In genomic region chr1:248857749-248858095, GRCh38 we compare ENCODE assay signal across 8 cellular contexts. TPM values are rescaled to one million over a fixed set of nuclear protein-coding genes. Genes with fewer than 3 reads are reported as not detected.
DNase-seq lines count a peak whose midpoint lies in the region; ATAC-seq and TF ChIP-seq lines count a peak whose summit lies in the region.

No MANE protein-coding gene starts in this region.

- no peaks in the 10 kb centered on the region for H3K9me2 ChIP-seq in MM.1S (replicated peaks; ENCODE audit: insufficient read depth, low read length)

- peaks cover 2% of the 10 kb centered on the region; the same call in 1 of the 2 replicates for H3F3A ChIP-seq in MM.1S (ENCODE audit: insufficient read depth, low read length)

- peak overlapping the region; percentile 90 for H4K8ac ChIP-seq in trophoblast cell (ENCODE audit: low read depth, low read length)

- TF ChIP-seq CTCF in MM.1S (IDR thresholded peaks at IDR 0.05; ENCODE audit: low read length) = no peak
- no peak for TF ChIP-seq CTCF in epithelial cell of esophagus (IDR thresholded peaks at IDR 0.05; ENCODE audit: insufficient read depth, low read depth, low read length, missing control alignments)

- H3K27me3 ChIP-seq in MM.1S (replicated peaks; ENCODE audit: insufficient read depth, low read length) = peaks cover 14% of the 10 kb centered on the region
- no peaks in the 10 kb centered on the region for H3K27me3 ChIP-seq in trophoblast cell (ENCODE audit: insufficient read depth, low read length)

- peaks cover 20% of the 10 kb centered on the region for H3K79me2 ChIP-seq in MM.1S (ENCODE audit: low read length)
- peaks cover 13% of the 10 kb centered on the region for H3K79me2 ChIP-seq in trophoblast cell (ENCODE audit: control insufficient read depth, insufficient read depth, low read length, poor library complexity)

- ATAC-seq in GM18498 (IDR thresholded peaks at IDR 0.05; ENCODE audit: unreplicated experiment) (peak; percentile 0), HG02678 (IDR thresholded peaks at IDR 0.05; ENCODE audit: unreplicated experiment) (no peak)

- H2BK120ac ChIP-seq in trophoblast cell (ENCODE audit: insufficient read depth, low read length, poor library complexity) = peak overlapping the region; percentile 45

- H2AFZ ChIP-seq in MM.1S (ENCODE audit: low read length) (peak overlapping the region; percentile 61), trophoblast cell (ENCODE audit: insufficient read depth, low read length, poor library complexity) (peak overlapping the region; percentile 73)

- H3K18ac ChIP-seq in trophoblast cell (ENCODE audit: low read length) = peak overlapping the region; percentile 85

- WGBS in trophoblast cell (ENCODE audit: extremely low coverage, insufficient coverage, insufficient read length) = no CpG with 5 or more reads among the region's 4 CpGs

- no peaks in the 10 kb centered on the region for H4K20me1 ChIP-seq in MM.1S (ENCODE audit: insufficient read depth, low read length)

- DNase-seq in MM.1S (no peak), epithelial cell of esophagus (ENCODE audit: low read depth) (no peak), trophoblast cell (no peak), NCI-H1105 (lab: John Stamatoyannopoulos, UW) (no peak), NCI-H2171 treated with DMSO at 0.1 percent for 48 hours (lab: John Stamatoyannopoulos, UW) (no peak), DMS53 (lab: John Stamatoyannopoulos, UW) (no peak)

- peak overlapping the region; percentile 43 for H4K12ac ChIP-seq in trophoblast cell (ENCODE audit: low read depth, low read length)

- peak overlapping the region; percentile 67 for H3K4me3 ChIP-seq in MM.1S (ENCODE audit: low read length)
- peak overlapping the region; percentile 85 for H3K4me3 ChIP-seq in epithelial cell of esophagus (ENCODE audit: low read length)
- peak overlapping the region; percentile 73 for H3K4me3 ChIP-seq in trophoblast cell (ENCODE audit: low read depth, low read length)

- H2BK12ac ChIP-seq in trophoblast cell (ENCODE audit: low read length) = peak overlapping the region; percentile 80

- peaks cover 17% of the 10 kb centered on the region for H3K79me1 ChIP-seq in trophoblast cell (ENCODE audit: low read length)

- H3K36me3 ChIP-seq in MM.1S (replicated peaks; ENCODE audit: insufficient read depth, low read length) = no peaks in the 10 kb centered on the region
- peaks cover 18 to 21% of the 10 kb centered on the region in 2 experiments for H3K36me3 ChIP-seq in trophoblast cell (ENCODE audit: control insufficient read depth in 1 of 2, insufficient read depth in 2 of 2, low read length in 2 of 2)

- H3K9me3 ChIP-seq in MM.1S (replicated peaks; ENCODE audit: insufficient read depth, low read length) (no peaks in the 10 kb centered on the region), trophoblast cell (ENCODE audit: insufficient read depth, low read depth, low read length) (peaks cover 2% of the 10 kb centered on the region)

- peak overlapping the region; percentile 81 for H3K9ac ChIP-seq in MM.1S (ENCODE audit: low read length)
- peak overlapping the region; percentile 57 for H3K9ac ChIP-seq in trophoblast cell (ENCODE audit: low read length)

- no peak overlapping the region for H3K23ac ChIP-seq in trophoblast cell (ENCODE audit: low read length)

- H3K4me1 ChIP-seq in MM.1S (ENCODE audit: low read length) = peaks cover 21% of the 10 kb centered on the region
- peaks cover 13% of the 10 kb centered on the region in 2 experiments for H3K4me1 ChIP-seq in trophoblast cell (ENCODE audit: control insufficient read depth in 1 of 2, insufficient read depth in 2 of 2, low read length in 2 of 2)

- H2AK5ac ChIP-seq in trophoblast cell (ENCODE audit: low read length) = peak overlapping the region; percentile 85

- peak overlapping the region; percentile 77 for H2BK5ac ChIP-seq in trophoblast cell (ENCODE audit: low read depth, low read length, poor library complexity)

- H3K4me2 ChIP-seq in MM.1S (ENCODE audit: low read depth, low read length) (peak overlapping the region; percentile 78), trophoblast cell (ENCODE audit: low read length) (peak overlapping the region; percentile 95)

- H3K27ac ChIP-seq in MM.1S (ENCODE audit: low read length) (peak overlapping the region; percentile 55; the same call in 1 of the 2 replicates), trophoblast cell (ENCODE audit: low read depth, low read length) (peak overlapping the region; percentile 78)

- peak overlapping the region; percentile 91 for H4K91ac ChIP-seq in trophoblast cell (ENCODE audit: low read depth, low read length)

- H3K4ac ChIP-seq in trophoblast cell (ENCODE audit: low read depth, low read length) = peak overlapping the region; percentile 82

- peak overlapping the region; percentile 91 for H3K14ac ChIP-seq in trophoblast cell (ENCODE audit: low read length)

RNA-seq across cellular contexts. Expression of gene ZNF692, which starts 1.2 kb away (rescaled TPM):
- 23.6 and 24.7 TPM in 2 replicates for polyA plus RNA-seq in trophoblast cell (2013)

RNA-seq across cellular contexts. Expression of gene ZNF672, which starts 19.7 kb away (rescaled TPM):
- polyA plus RNA-seq in trophoblast cell (2013) = 40.2 and 42.1 TPM in 2 replicates

RNA-seq across cellular contexts. Expression of gene SH3BP5L, which starts 32.0 kb away (rescaled TPM):
- polyA plus RNA-seq in trophoblast cell (2013) = 21.2 and 22.7 TPM in 2 replicates

RNA-seq across cellular contexts. Expression of gene PGBD2, which starts 48.3 kb away (rescaled TPM):
- polyA plus RNA-seq in trophoblast cell (2013) = 4.0 and 4.3 TPM in 2 replicates
